8 cellular contexts compared by ENCODE assay signal in genomic region chr17:28334666-28335200, GRCh38. TPM values are rescaled to one million over a fixed set of nuclear protein-coding genes. Genes with fewer than 3 reads are reported as not detected.
DNase-seq lines count a peak whose midpoint lies in the region; ATAC-seq and TF ChIP-seq lines count a peak whose summit lies in the region.

No MANE protein-coding gene starts in this region.

- peak overlapping the region; percentile 99 for H3K27ac Mint-ChIP-seq in glutamatergic neuron (ENCODE audit: unreplicated experiment)
- peak overlapping the region; percentile 96 for H3K27ac Mint-ChIP-seq in stimulated activated effector memory CD8-positive, alpha-beta T cell treated with anti-CD3 and anti-CD28 coated beads, Interleukin-12 subunit alpha, Interleukin-12 subunit beta, amount 100 ng/mL, for 72 hours

- DNase-seq in HCEC 1CT (peak; percentile 32), glutamatergic neuron (no peak), NCI-H2171 treated with DMSO at 0.1 percent for 48 hours (lab: John Stamatoyannopoulos, UW) (no peak), foreskin melanocyte (no peak)
- no peak for DNase-seq in stimulated activated effector memory CD8-positive, alpha-beta T cell treated with anti-CD3 and anti-CD28 coated beads, Interleukin-12 subunit alpha, Interleukin-12 subunit beta, amount 100 ng/mL, for 72 hours (ENCODE audit: low spot score in 2 of 2)
- DNase-seq in central memory CD4-positive, alpha-beta T cell, result no peak

- H3K27me3 Mint-ChIP-seq in glutamatergic neuron (ENCODE audit: unreplicated experiment), result peaks cover 12% of the 10 kb centered on the region

- H3K9me3 Mint-ChIP-seq in glutamatergic neuron (ENCODE audit: unreplicated experiment), result peaks cover 20% of the 10 kb centered on the region
- no peaks in the 10 kb centered on the region for H3K9me3 Mint-ChIP-seq in stimulated activated effector memory CD8-positive, alpha-beta T cell treated with anti-CD3 and anti-CD28 coated beads, Interleukin-12 subunit alpha, Interleukin-12 subunit beta, amount 100 ng/mL, for 72 hours

- H3K4me3 Mint-ChIP-seq in glutamatergic neuron (ENCODE audit: unreplicated experiment), result peak overlapping the region; percentile 99
- peak overlapping the region; percentile 95 for H3K4me3 Mint-ChIP-seq in stimulated activated effector memory CD8-positive, alpha-beta T cell treated with anti-CD3 and anti-CD28 coated beads, Interleukin-12 subunit alpha, Interleukin-12 subunit beta, amount 100 ng/mL, for 72 hours

- TF ChIP-seq CTCF in WI38 (IDR thresholded peaks at IDR 0.05; ENCODE audit: low read depth, low read length) (no peak), glutamatergic neuron (IDR thresholded peaks at IDR 0.05; ENCODE audit: partially characterized antibody, unreplicated experiment) (no peak)

- no peaks in the 10 kb centered on the region for H3K36me3 Mint-ChIP-seq in glutamatergic neuron (ENCODE audit: unreplicated experiment)
- H3K36me3 Mint-ChIP-seq in stimulated activated effector memory CD8-positive, alpha-beta T cell treated with anti-CD3 and anti-CD28 coated beads, Interleukin-12 subunit alpha, Interleukin-12 subunit beta, amount 100 ng/mL, for 72 hours, result peaks cover 39% of the 10 kb centered on the region

- H3K4me3 ChIP-seq in WI38 (ENCODE audit: low read depth, low read length), result peak overlapping the region; percentile 99

- no peak for ATAC-seq in stimulated activated effector memory CD8-positive, alpha-beta T cell treated with anti-CD3 and anti-CD28 coated beads, Interleukin-12 subunit alpha, Interleukin-12 subunit beta, amount 100 ng/mL, for 72 hours
- no peak for ATAC-seq in HG03442 (IDR thresholded peaks at IDR 0.05; ENCODE audit: unreplicated experiment)

- H3K4me1 Mint-ChIP-seq in glutamatergic neuron (ENCODE audit: low read depth, unreplicated experiment), result peaks cover 14% of the 10 kb centered on the region
- H3K4me1 Mint-ChIP-seq in stimulated activated effector memory CD8-positive, alpha-beta T cell treated with anti-CD3 and anti-CD28 coated beads, Interleukin-12 subunit alpha, Interleukin-12 subunit beta, amount 100 ng/mL, for 72 hours, result peaks cover 49% of the 10 kb centered on the region

RNA-seq across cellular contexts. Expression of gene IFT20, which starts 0.5 kb away (rescaled TPM):
- total RNA-seq in glutamatergic neuron (ENCODE audit: unreplicated experiment), result 43.9 TPM

RNA-seq across cellular contexts. Expression of gene TNFAIP1, which starts 0.8 kb away (rescaled TPM):
- total RNA-seq in glutamatergic neuron (ENCODE audit: unreplicated experiment), result 111 TPM

RNA-seq across cellular contexts. Expression of gene TMEM97, which starts 15.7 kb away (rescaled TPM):
- total RNA-seq in glutamatergic neuron (ENCODE audit: unreplicated experiment), result 170 TPM

RNA-seq across cellular contexts. Expression of gene POLDIP2, which starts 22.6 kb away (rescaled TPM):
- 73.5 TPM for total RNA-seq in glutamatergic neuron (ENCODE audit: unreplicated experiment)

RNA-seq across cellular contexts. Expression of gene SEBOX, which starts 30.3 kb away (rescaled TPM):
- total RNA-seq in glutamatergic neuron (ENCODE audit: unreplicated experiment), result not detected
